In the genomic region with DNA sequence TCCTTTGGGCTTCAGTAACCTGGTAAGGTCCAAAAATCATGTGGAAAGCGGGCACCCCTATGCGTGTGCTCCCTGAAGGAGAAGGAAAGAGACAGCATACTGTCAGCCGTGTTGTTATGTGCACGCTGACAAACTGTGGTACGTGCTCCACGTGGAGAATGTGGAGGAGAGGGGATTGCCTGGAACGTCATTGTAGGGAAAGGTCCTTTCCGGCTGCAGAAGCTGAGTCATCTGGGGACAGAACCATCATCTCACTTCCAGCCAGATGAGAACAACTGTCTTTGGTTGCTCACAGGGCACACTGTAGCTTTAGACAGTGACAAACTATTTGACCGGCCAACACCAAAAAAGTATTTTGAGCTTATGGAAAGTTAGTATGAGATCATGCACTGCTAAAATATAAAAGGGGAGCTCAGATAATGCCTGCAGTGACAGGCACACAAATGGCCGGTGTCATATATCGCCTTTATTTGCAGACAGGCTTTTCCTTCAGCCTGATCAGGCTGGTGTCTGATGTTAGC, we compare ENCODE assay signal across 15 cellular contexts. TPM values are rescaled to one million over a fixed set of nuclear protein-coding genes. Genes with fewer than 3 reads are reported as not detected.
A peak's percentile ranks its signal among the peaks of the same experiment; 100 is the strongest.
DNase-seq lines count a peak whose midpoint lies in the region; ATAC-seq, FAIRE-seq and TF ChIP-seq lines count a peak whose summit lies in the region.
"Had no signal": no experiment of that assay in that cellular context is flagged by ENCODE, and none has a peak within 500 bp of the region (broad histone marks: within the 10 kb centered on the region; RNA-seq: fewer than 3 reads in every experiment).

No MANE protein-coding gene starts in this region.

- H3K9ac ChIP-seq in PC-3 (ENCODE audit: low read length) = peak overlapping the region; percentile 66

- no peaks in the 10 kb centered on the region for H4K20me1 ChIP-seq in PC-3 (ENCODE audit: low read length)

- H3K4me1 ChIP-seq in PC-3 (ENCODE audit: insufficient read depth, low read length) = peaks cover 45% of the 10 kb centered on the region
- no peaks in the 10 kb centered on the region for H3K4me1 ChIP-seq in small intestine (ENCODE audit: control insufficient read depth in 2 of 2, insufficient read depth in 1 of 2, low read depth in 1 of 2, low read length in 1 of 2)
- H3K4me1 ChIP-seq: tibial artery had no signal

- DNase-seq in NCI-H82 (lab: John Stamatoyannopoulos, UW) (peak; percentile 18), NCI-H82 treated with DMSO at 0.1 percent for 48 hours (lab: John Stamatoyannopoulos, UW; ENCODE audit: unreplicated experiment) (no peak), PC-3 (peak; percentile 70), epithelial cell of esophagus (ENCODE audit: low read depth) (peak; percentile 27), small intestine (peak; percentile 25), NCI-H187 treated with DMSO at 0.1 percent for 48 hours (lab: John Stamatoyannopoulos, UW) (no peak)
- DNase-seq in activated CD8-positive, alpha-beta memory T cell treated with anti-CD3 and anti-CD28 coated beads for 24 hours = no peak
- DNase-seq: activated CD4-positive, alpha-beta T cell treated with anti-CD3 and anti-CD28 coated beads for 4 hours; caudate nucleus; esophagus squamous epithelium; naive B cell; T-helper 1 cell had no signal

- peak overlapping the region; percentile 46; the same call in 1 of the 2 replicates for H2AFZ ChIP-seq in PC-3 (ENCODE audit: low read length)

- TF ChIP-seq CTCF in PC-3 (conservative IDR thresholded peaks at IDR 0.05; ENCODE audit: low read depth, low read length) (no peak), epithelial cell of esophagus (IDR thresholded peaks at IDR 0.05; ENCODE audit: insufficient read depth, low read depth, low read length, missing control alignments) (no peak)

- H3K27me3 ChIP-seq in PC-3 (ENCODE audit: low read length) (no peaks in the 10 kb centered on the region), small intestine (ENCODE audit: control insufficient read depth in 2 of 2, insufficient read depth in 2 of 2, low read length in 2 of 2) (no peaks in the 10 kb centered on the region)
- H3K27me3 ChIP-seq: tibial artery had no signal

- ATAC-seq in PC-3 (peak; percentile 65), GM21367 (IDR thresholded peaks at IDR 0.05; ENCODE audit: unreplicated experiment) (no peak)

- no peaks in the 10 kb centered on the region for H3K9me2 ChIP-seq in PC-3 (replicated peaks; ENCODE audit: low read length)

- H3K4me2 ChIP-seq in PC-3 (ENCODE audit: low read length) = peak overlapping the region; percentile 50

- WGBS in small intestine, 3 donors = 63 to 75% (median 63%) methylated on average over 11 of the region's 11 CpGs

- CTCF ChIA-PET in PC-3 (lab: Charles Lee) = no interaction called here

- H3K9me3 ChIP-seq in PC-3 (ENCODE audit: low read length) (no peaks in the 10 kb centered on the region), small intestine (ENCODE audit: control insufficient read depth, low read depth) (no peaks in the 10 kb centered on the region)
- H3K9me3 ChIP-seq: esophagus squamous epithelium, tibial artery had no signal

- intact Hi-C loops in PC-3 (cut with micrococcal nuclease) = no loop called here

- no peaks in the 10 kb centered on the region for H3K79me2 ChIP-seq in PC-3 (ENCODE audit: low read length)

- POLR2A ChIA-PET in PC-3 (lab: Charles Lee; ENCODE audit: unreplicated experiment) = interaction anchor here (0.6 kb wide), 1 partner anchor 28 kb away, joined by 4 read pairs; no protein-coding TSS in a partner anchor

- FAIRE-seq in small intestine (lab: Jason Lieb, UNC) = no peak
- FAIRE-seq: GM12892 had no signal

- H3K36me3 ChIP-seq in PC-3 (ENCODE audit: low read depth, low read length) (no peaks in the 10 kb centered on the region), small intestine (ENCODE audit: control insufficient read depth in 2 of 2, insufficient read depth in 2 of 2, low read length in 2 of 2) (no peaks in the 10 kb centered on the region)
- H3K36me3 ChIP-seq: esophagus squamous epithelium, tibial artery had no signal

- H3K4me3 ChIP-seq in PC-3 (ENCODE audit: low read length) (no peak overlapping the region), epithelial cell of esophagus (ENCODE audit: low read length) (no peak overlapping the region), small intestine (ENCODE audit: low read depth in 1 of 2, low read length in 2 of 2) (no peak overlapping the region)
- H3K4me3 ChIP-seq: esophagus squamous epithelium, tibial artery had no signal

- no peaks in the 10 kb centered on the region for H3F3A ChIP-seq in PC-3 (ENCODE audit: low read length, unreplicated experiment)

- BruUV-seq in PC-3 (replicated peaks; lab: Mats Ljungman, UMichigan) = no TSS peak

- H3K27ac ChIP-seq in PC-3 (ENCODE audit: low read length) = peak overlapping the region; percentile 90
- H3K27ac ChIP-seq in small intestine (ENCODE audit: low read depth in 1 of 2, low read length in 1 of 2) = no peak overlapping the region
- H3K27ac ChIP-seq: esophagus squamous epithelium, tibial artery had no signal

RNA-seq across cellular contexts. Expression of gene GRB10, which starts 38.8 kb away (rescaled TPM):
- total RNA-seq in PC-3 (2014; rRNA removed) = 61.3 and 89.8 TPM in 2 replicates
- 10 to 100 TPM; 20.8 to 33.8 (median 23.4) TPM for polyA plus RNA-seq in small intestine

Comparison
In these comparisons a context has a peak if more than half of its experiments do, and no peak if none do; other contexts are left out.
1. DNase-seq: peak in NCI-H82 (single experiment), PC-3 (single experiment), epithelial cell of esophagus (single experiment) and small intestine (single experiment); none in NCI-H82 treated with DMSO at 0.1 percent for 48 hours (single experiment), NCI-H187 treated with DMSO at 0.1 percent for 48 hours (single experiment) and activated CD8-positive, alpha-beta memory T cell treated with anti-CD3 and anti-CD28 coated beads for 24 hours (single experiment).